Comparison of ENCODE assay signal across 40 cellular contexts in genomic region chr22:24961217-24961844, GRCh38. TPM values are rescaled to one million over a fixed set of nuclear protein-coding genes. Genes with fewer than 3 reads are reported as not detected.
"Had no signal": no experiment of that assay in that cellular context is flagged by ENCODE, and none has a peak within 500 bp of the region (broad histone marks: within the 10 kb centered on the region; RNA-seq: fewer than 3 reads in every experiment).

No MANE protein-coding gene starts in this region.

- H3K4me3 ChIP-seq: ascending aorta, coronary artery, dorsolateral prefrontal cortex, heart left ventricle, ovary, prostate gland, skin epidermis, thyroid gland, upper lobe of right lung had no signal

- DNase-seq: activated CD4-positive, alpha-beta memory T cell treated with anti-CD3 and anti-CD28 coated beads for 36 hours; activated CD4-positive, alpha-beta T cell treated with anti-CD3 and anti-CD28 coated beads for 48 hours; activated CD8-positive, alpha-beta memory T cell treated with anti-CD3 and anti-CD28 coated beads, Interleukin-2, amount 50 U/mL, for 4 hours; activated effector memory CD4-positive, alpha-beta T cell treated with anti-CD3 and anti-CD28 coated beads, Interleukin-2, amount 50 U/mL, for 16 hours; activated naive CD4-positive, alpha-beta T cell treated with anti-CD3 and anti-CD28 coated beads for 36 hours; activated naive CD8-positive, alpha-beta T cell treated with anti-CD3 and anti-CD28 coated beads for 36 hours; activated T-cell treated with anti-CD3 and anti-CD28 coated beads, Interleukin-2, amount 50 U/mL, for 1 hour; dorsolateral prefrontal cortex; effector memory CD4-positive, alpha-beta T cell; foreskin fibroblast; heart left ventricle; hypothalamus; immature natural killer cell; kidney; left colon; naive B cell; nephron progenitor cell; ovary; retina; stimulated activated CD4-positive, alpha-beta T cell treated with anti-CD3 and anti-CD28 coated beads, Interleukin-4, amount 100 ng/mL, for 24 hours; stimulated activated naive CD8-positive, alpha-beta T cell treated with anti-CD3 and anti-CD28 coated beads, Interleukin-15, amount 100 ng/mL, for 72 hours; T-helper 9 cell; thyroid gland; upper lobe of right lung; WERI-Rb-1 had no signal

- ATAC-seq: activated CD4-positive, CD25-positive, alpha-beta regulatory T cell treated with anti-CD3 and anti-CD28 coated beads, Interleukin-2, amount 50 U/mL, for 24 hours; esophagus mucosa; heart left ventricle; left colon; sciatic nerve; stimulated activated memory B cell treated with anti-CD40 and anti-IgM and Interleukin-4, amounts not matched to agents 10 μg/mL and 1 μg/mL and 100 μg/mL, for 72 hours; stimulated activated naive CD8-positive, alpha-beta T cell treated with anti-CD3 and anti-CD28 coated beads, Interleukin-15, amount 100 ng/mL, for 72 hours; upper lobe of right lung had no signal

- H3K9me3 ChIP-seq: ascending aorta, ovary, prostate gland, thyroid gland, upper lobe of right lung had no signal

- H3K27me3 ChIP-seq: ascending aorta, dorsolateral prefrontal cortex, heart left ventricle, ovary, thyroid gland, upper lobe of right lung had no signal

- H3K9me3 Mint-ChIP-seq: activated CD4-positive, alpha-beta memory T cell treated with anti-CD3 and anti-CD28 coated beads for 36 hours; activated naive CD4-positive, alpha-beta T cell treated with anti-CD3 and anti-CD28 coated beads for 36 hours; activated naive CD8-positive, alpha-beta T cell treated with anti-CD3 and anti-CD28 coated beads for 36 hours; activated T-helper 1 cell treated with anti-CD3 and anti-CD28 coated beads, Interleukin-12 subunit alpha, Interleukin-12 subunit beta, Interleukin-2, Interleukin-4 antibody, amounts not matched to agents 30 ng/mL and 10 ng/mL and 1 ng/mL, durations not matched to agents 14 hours and 24 hours and 36 hours; brain; immature natural killer cell; mesothelial cell of epicardium; nephron progenitor cell; stimulated activated memory B cell treated with anti-CD40 and anti-IgM and Interleukin-4, amounts not matched to agents 10 μg/mL and 1 μg/mL and 100 μg/mL, for 72 hours; stimulated activated naive CD8-positive, alpha-beta T cell treated with anti-CD3 and anti-CD28 coated beads, Interleukin-15, amount 100 ng/mL, for 72 hours had no signal

- H3K4me1 ChIP-seq: ascending aorta, prostate gland had no signal

- H3K27ac Mint-ChIP-seq: activated CD4-positive, alpha-beta memory T cell treated with anti-CD3 and anti-CD28 coated beads for 36 hours; activated naive CD4-positive, alpha-beta T cell treated with anti-CD3 and anti-CD28 coated beads for 36 hours; activated naive CD8-positive, alpha-beta T cell treated with anti-CD3 and anti-CD28 coated beads for 36 hours; activated T-helper 1 cell treated with anti-CD3 and anti-CD28 coated beads, Interleukin-12 subunit alpha, Interleukin-12 subunit beta, Interleukin-2, Interleukin-4 antibody, amounts not matched to agents 30 ng/mL and 10 ng/mL and 1 ng/mL, durations not matched to agents 14 hours and 24 hours and 36 hours; brain; immature natural killer cell; mesothelial cell of epicardium; naive B cell; stimulated activated memory B cell treated with anti-CD40 and anti-IgM and Interleukin-4, amounts not matched to agents 10 μg/mL and 1 μg/mL and 100 μg/mL, for 72 hours; stimulated activated naive CD8-positive, alpha-beta T cell treated with anti-CD3 and anti-CD28 coated beads, Interleukin-15, amount 100 ng/mL, for 72 hours had no signal

- H3K36me3 Mint-ChIP-seq: activated CD4-positive, alpha-beta memory T cell treated with anti-CD3 and anti-CD28 coated beads for 36 hours; activated naive CD8-positive, alpha-beta T cell treated with anti-CD3 and anti-CD28 coated beads for 36 hours; immature natural killer cell; mesothelial cell of epicardium; naive B cell; stimulated activated memory B cell treated with anti-CD40 and anti-IgM and Interleukin-4, amounts not matched to agents 10 μg/mL and 1 μg/mL and 100 μg/mL, for 72 hours had no signal

- H3K27ac ChIP-seq: ascending aorta, coronary artery, dorsolateral prefrontal cortex, heart left ventricle, ovary, prostate gland, skin epidermis, upper lobe of right lung, WERI-Rb-1 had no signal

- H3K36me3 ChIP-seq: ascending aorta, heart left ventricle, ovary, prostate gland, thyroid gland, upper lobe of right lung, WERI-Rb-1 had no signal

- H3K4me1 Mint-ChIP-seq: activated naive CD8-positive, alpha-beta T cell treated with anti-CD3 and anti-CD28 coated beads for 36 hours; brain; mesothelial cell of epicardium; naive B cell; stimulated activated memory B cell treated with anti-CD40 and anti-IgM and Interleukin-4, amounts not matched to agents 10 μg/mL and 1 μg/mL and 100 μg/mL, for 72 hours; stimulated activated naive CD8-positive, alpha-beta T cell treated with anti-CD3 and anti-CD28 coated beads, Interleukin-15, amount 100 ng/mL, for 72 hours had no signal

- H3K4me3 Mint-ChIP-seq: activated CD4-positive, alpha-beta memory T cell treated with anti-CD3 and anti-CD28 coated beads for 36 hours; activated naive CD4-positive, alpha-beta T cell treated with anti-CD3 and anti-CD28 coated beads for 36 hours; activated naive CD8-positive, alpha-beta T cell treated with anti-CD3 and anti-CD28 coated beads for 36 hours; activated T-helper 1 cell treated with anti-CD3 and anti-CD28 coated beads, Interleukin-12 subunit alpha, Interleukin-12 subunit beta, Interleukin-2, Interleukin-4 antibody, amounts not matched to agents 30 ng/mL and 10 ng/mL and 1 ng/mL, durations not matched to agents 14 hours and 24 hours and 36 hours; brain; immature natural killer cell; mesothelial cell of epicardium; naive B cell; nephron progenitor cell; stimulated activated memory B cell treated with anti-CD40 and anti-IgM and Interleukin-4, amounts not matched to agents 10 μg/mL and 1 μg/mL and 100 μg/mL, for 72 hours; stimulated activated naive CD8-positive, alpha-beta T cell treated with anti-CD3 and anti-CD28 coated beads, Interleukin-15, amount 100 ng/mL, for 72 hours had no signal

RNA-seq across cellular contexts. Expression of gene LHFPL7, which starts 14.8 kb away (rescaled TPM):
- total RNA-seq: activated CD4-positive, alpha-beta memory T cell treated with anti-CD3 and anti-CD28 coated beads for 36 hours; activated CD8-positive, alpha-beta memory T cell treated with anti-CD3 and anti-CD28 coated beads for 36 hours; activated naive CD4-positive, alpha-beta T cell treated with anti-CD3 and anti-CD28 coated beads for 36 hours; activated naive CD8-positive, alpha-beta T cell treated with anti-CD3 and anti-CD28 coated beads for 36 hours; activated T-helper 1 cell treated with anti-CD3 and anti-CD28 coated beads, Interleukin-12 subunit alpha, Interleukin-12 subunit beta, Interleukin-2, Interleukin-4 antibody, amounts not matched to agents 30 ng/mL and 10 ng/mL and 1 ng/mL, durations not matched to agents 14 hours and 24 hours and 36 hours; ascending aorta; cardiac septum; cerebellum; dorsolateral prefrontal cortex; esophagus mucosa; heart left ventricle; kidney; liver; mesothelial cell of epicardium; prostate gland; sciatic nerve; thyroid gland; upper lobe of right lung had no signal
- polyA plus RNA-seq: heart left ventricle, immature natural killer cell, liver, ovary had no signal
